Comparison of ENCODE assay signal across 1 cellular context in genomic region chr16:57786632-57787518, GRCh38.
TF ChIP-seq lines count a peak whose summit lies in the region.

No MANE protein-coding gene starts in this region.

TF ChIP-seq in H1, 55 proteins besides CTCF, POLR2A, EP300 and RAD21 (continued from another document):
- TF ChIP-seq SIRT6 (IDR thresholded peaks at IDR 0.05; ENCODE audit: low read length) (no peak), SP1 (IDR thresholded peaks at IDR 0.05; ENCODE audit: low read depth, low read length) (no peak), JUN (IDR thresholded peaks at IDR 0.05; ENCODE audit: low read depth, low read length) (no peak), SIN3A (conservative IDR thresholded peaks at IDR 0.05 in 1 of 2, IDR thresholded peaks at IDR 0.05 in 1 of 2; ENCODE audit: low read depth in 1 of 2, low read length in 2 of 2) (no peak), ATF3 (IDR thresholded peaks at IDR 0.05; ENCODE audit: insufficient read depth, low read depth, low read length) (no peak)
